ENCODE assay signal across 8 cellular contexts in genomic region chr2:98444436-98445166, GRCh38. TPM values are rescaled to one million over a fixed set of nuclear protein-coding genes. Genes with fewer than 3 reads are reported as not detected.
DNase-seq lines count a peak whose midpoint lies in the region; ATAC-seq, FAIRE-seq and TF ChIP-seq lines count a peak whose summit lies in the region.

Gene INPP4A, plus strand, starts transcription at chr2:98444858. Its CDS starts 75,191 bp downstream, at chr2:98520049.

- H3K4me3 ChIP-seq in keratinocyte (ENCODE audit: control insufficient read depth in 2 of 3, extremely low read depth in 1 of 3, insufficient read depth in 2 of 3, low read depth in 1 of 3, low read length in 3 of 3) = peak within 1 kb of the TSS; percentile 56 to 88 (median 68)

- H3K4me2 ChIP-seq in keratinocyte (ENCODE audit: control insufficient read depth, extremely low read depth, insufficient read depth, low read depth, low read length) = peak within 1 kb of the TSS; percentile 95

- no peaks in the 10 kb centered on the region for H3K36me3 ChIP-seq in keratinocyte (ENCODE audit: control insufficient read depth in 2 of 2, extremely low read depth in 1 of 2, insufficient read depth in 2 of 2, low read length in 2 of 2)

- H2AFZ ChIP-seq in keratinocyte (ENCODE audit: control insufficient read depth, low read length) = peak within 1 kb of the TSS; percentile 92

- dilution Hi-C loops in keratinocyte (cut with MboI; ENCODE audit: extremely low pct_ligation_motif_present, low sequenced_read_pairs) = no loop called here

- H4K20me1 ChIP-seq in keratinocyte (ENCODE audit: control insufficient read depth, extremely low read depth, insufficient read depth, low read length) = no peaks in the 10 kb centered on the region

- peak; percentile 84 for ATAC-seq in GM18511 (IDR thresholded peaks at IDR 0.05; ENCODE audit: unreplicated experiment)
- peak; percentile 81 for ATAC-seq in HG03045 (IDR thresholded peaks at IDR 0.05; ENCODE audit: unreplicated experiment)

- no peaks in the 10 kb centered on the region for H3K9me1 ChIP-seq in keratinocyte (ENCODE audit: control insufficient read depth, extremely low read depth, insufficient read depth, low read length)

- no peak within 1 kb of the TSS for H3K27ac ChIP-seq in keratinocyte (ENCODE audit: control insufficient read depth, insufficient read depth, low read length)

- H3K79me2 ChIP-seq in keratinocyte (ENCODE audit: control insufficient read depth, insufficient read depth, low read length) = peaks cover 28% of the 10 kb centered on the region

- H3K9ac ChIP-seq in keratinocyte (ENCODE audit: control insufficient read depth, extremely low read depth, insufficient read depth, low read length) = peak within 1 kb of the TSS; percentile 79

- peak in 1 of 3 experiments; percentile 23 for TF ChIP-seq CTCF in keratinocyte (optimal IDR thresholded peaks at IDR 0.05 in 1 of 3, IDR thresholded peaks at IDR 0.05 in 1 of 3, conservative IDR thresholded peaks at IDR 0.05 in 1 of 3; ENCODE audit: extremely low read depth in 1 of 3, insufficient read depth in 2 of 3, low read length in 3 of 3)

- peaks cover 13% of the 10 kb centered on the region for H3K4me1 ChIP-seq in keratinocyte (ENCODE audit: control insufficient read depth, extremely low read depth, insufficient read depth, low read length)

- DNase-seq in A172 (ENCODE audit: low spot score) = peak; percentile 45
- peak; percentile 66 for DNase-seq in NCI-H2171 (lab: John Stamatoyannopoulos, UW)
- DNase-seq in activated CD4-positive, CD25-positive, alpha-beta regulatory T cell (lab: John Stamatoyannopoulos, UW) = peak; percentile 47 to 68 (median 66)
- DNase-seq in central memory CD4-positive, alpha-beta T cell = peak; percentile 77
- no peak for DNase-seq in keratinocyte (ENCODE audit: low read depth, low spot score)
- peak; percentile 82 for DNase-seq in stimulated activated CD4-positive, alpha-beta T cell treated with anti-CD3 and anti-CD28 coated beads, Interleukin-15, amount 100 ng/mL, for 24 hours

- FAIRE-seq in keratinocyte (lab: Jason Lieb, UNC) = no peak

- H3K27me3 ChIP-seq in keratinocyte (ENCODE audit: control insufficient read depth, extremely low read depth, insufficient read depth, low read length) = no peaks in the 10 kb centered on the region

- no peaks in the 10 kb centered on the region for H3K9me3 ChIP-seq in keratinocyte (ENCODE audit: control insufficient read depth, low read depth, low read length)

RNA-seq across cellular contexts. Expression of gene INPP4A, which starts in this region (rescaled TPM):
- 19.7 and 22.0 TPM in 2 replicates for total RNA-seq in A172 (2014; rRNA removed; shearing (Covaris generic))
- 10.7 to 15.4 TPM (median 11.5 TPM) in 3 replicates for polyA plus RNA-seq in keratinocyte
- polyA plus RNA-seq in keratinocyte (2011; ENCODE audit: low read depth) = 4.7 TPM
- polyA plus RNA-seq in keratinocyte (2011; cell fraction: cytosol; rRNA removed) = 9.6 and 12.8 TPM in 2 replicates
- 28.0 and 30.5 TPM in 2 replicates for polyA plus RNA-seq in keratinocyte (2011; cell fraction: nucleus; rRNA removed)
- 4.6 and 9.8 TPM in 2 replicates for polyA plus RNA-seq in keratinocyte (2012; ENCODE audit: low replicate concordance)
- polyA minus RNA-seq in keratinocyte = 45.4 to 48.5 TPM (median 47.6 TPM) in 3 replicates
- 22.1 TPM for polyA minus RNA-seq in keratinocyte (2011; cell fraction: cytosol; rRNA and poly(A)+ RNA removed)
- 44.6 and 53.4 TPM in 2 replicates for polyA minus RNA-seq in keratinocyte (2011; cell fraction: nucleus; rRNA and poly(A)+ RNA removed)
